Comparison of ENCODE assay signal across 2 cellular contexts in the genomic region with DNA sequence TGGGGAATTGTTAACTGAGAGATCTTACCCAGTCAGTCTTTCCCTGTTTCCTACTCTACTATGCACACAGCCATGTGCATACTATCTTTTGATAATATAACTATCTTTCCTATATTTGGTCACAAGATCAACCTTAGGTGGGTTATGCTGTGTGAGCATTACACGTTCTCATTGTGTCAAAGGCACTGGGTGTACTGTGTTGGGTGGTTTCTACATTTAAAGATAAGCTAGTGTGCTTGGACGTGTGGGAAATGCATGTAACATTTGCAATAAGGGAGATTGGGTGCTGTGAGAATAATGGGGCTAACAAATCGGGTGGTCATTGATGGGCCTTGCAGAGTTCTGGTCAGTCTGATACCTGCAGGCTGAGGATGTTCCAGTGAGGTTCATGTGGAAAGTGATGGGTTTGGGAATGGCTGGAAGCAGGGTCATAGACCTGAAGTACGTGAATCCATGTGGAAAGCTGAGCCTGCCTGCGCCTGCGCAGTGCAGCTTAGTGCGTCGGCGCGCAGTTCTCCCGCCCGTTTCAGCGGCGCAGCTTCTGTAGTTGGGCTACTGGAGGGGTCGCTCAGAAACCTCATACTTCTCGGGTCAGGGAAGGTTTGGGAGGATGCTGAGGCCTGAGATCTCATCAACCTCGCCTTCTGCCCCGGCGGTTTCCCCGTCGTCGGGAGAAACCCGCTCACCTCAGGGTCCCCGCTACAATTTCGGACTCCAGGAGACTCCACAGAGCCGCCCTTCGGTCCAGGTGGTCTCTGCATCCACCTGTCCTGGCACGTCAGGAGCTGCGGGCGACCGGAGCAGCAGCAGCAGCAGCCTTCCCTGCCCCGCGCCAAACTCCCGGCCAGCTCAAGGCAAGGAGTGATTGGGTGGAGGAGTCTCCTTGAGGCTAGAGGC.
TF ChIP-seq lines count a peak whose summit lies in the region.

A gene (plus strand): TSS at position 507 of the 897 bp plus-strand sequence. CDS start 104 bp downstream, at position 611.

TF ChIP-seq in GM12891, 5 proteins besides CTCF, POLR2A, EP300 and RAD21 (continued from another document):
- no peak for TF ChIP-seq TAF1 (IDR thresholded peaks at IDR 0.05; ENCODE audit: low read depth, low read length)
- TF ChIP-seq SPI1 (IDR thresholded peaks at IDR 0.05; ENCODE audit: low read depth, low read length): no peak

TF ChIP-seq in IMR-90, 13 proteins besides CTCF, POLR2A, EP300 and RAD21 (continued from another document):
- TF ChIP-seq CEBPB (IDR thresholded peaks at IDR 0.05; ENCODE audit: low read depth, low read length): no peak
- no peak for TF ChIP-seq SMC3 (IDR thresholded peaks at IDR 0.05; ENCODE audit: low read depth, low read length)
- TF ChIP-seq FOS (IDR thresholded peaks at IDR 0.05; ENCODE audit: low read depth, low read length): no peak
- no peak for TF ChIP-seq MAFK (IDR thresholded peaks at IDR 0.05; ENCODE audit: low read depth, low read length)
- TF ChIP-seq MAZ (IDR thresholded peaks at IDR 0.05; ENCODE audit: borderline replicate concordance, low read depth, low read length): no peak
- TF ChIP-seq BHLHE40 (IDR thresholded peaks at IDR 0.05; ENCODE audit: low read depth, low read length): no peak
- TF ChIP-seq, protein P1, sequence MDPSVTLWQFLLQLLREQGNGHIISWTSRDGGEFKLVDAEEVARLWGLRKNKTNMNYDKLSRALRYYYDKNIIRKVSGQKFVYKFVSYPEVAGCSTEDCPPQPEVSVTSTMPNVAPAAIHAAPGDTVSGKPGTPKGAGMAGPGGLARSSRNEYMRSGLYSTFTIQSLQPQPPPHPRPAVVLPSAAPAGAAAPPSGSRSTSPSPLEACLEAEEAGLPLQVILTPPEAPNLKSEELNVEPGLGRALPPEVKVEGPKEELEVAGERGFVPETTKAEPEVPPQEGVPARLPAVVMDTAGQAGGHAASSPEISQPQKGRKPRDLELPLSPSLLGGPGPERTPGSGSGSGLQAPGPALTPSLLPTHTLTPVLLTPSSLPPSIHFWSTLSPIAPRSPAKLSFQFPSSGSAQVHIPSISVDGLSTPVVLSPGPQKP (IDR thresholded peaks at IDR 0.05; ENCODE audit: borderline replicate concordance, low read depth, low read length): no peak
- TF ChIP-seq CHD1 (IDR thresholded peaks at IDR 0.05; ENCODE audit: low read depth, low read length): no peak
- TF ChIP-seq, protein P2, sequence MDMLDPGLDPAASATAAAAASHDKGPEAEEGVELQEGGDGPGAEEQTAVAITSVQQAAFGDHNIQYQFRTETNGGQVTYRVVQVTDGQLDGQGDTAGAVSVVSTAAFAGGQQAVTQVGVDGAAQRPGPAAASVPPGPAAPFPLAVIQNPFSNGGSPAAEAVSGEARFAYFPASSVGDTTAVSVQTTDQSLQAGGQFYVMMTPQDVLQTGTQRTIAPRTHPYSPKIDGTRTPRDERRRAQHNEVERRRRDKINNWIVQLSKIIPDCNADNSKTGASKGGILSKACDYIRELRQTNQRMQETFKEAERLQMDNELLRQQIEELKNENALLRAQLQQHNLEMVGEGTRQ (IDR thresholded peaks at IDR 0.05; ENCODE audit: low read depth, low read length): no peak
TF ChIP-seq in IMR-90: peak in this region for 0.
